27 cellular contexts compared by ENCODE assay signal in the genomic region with DNA sequence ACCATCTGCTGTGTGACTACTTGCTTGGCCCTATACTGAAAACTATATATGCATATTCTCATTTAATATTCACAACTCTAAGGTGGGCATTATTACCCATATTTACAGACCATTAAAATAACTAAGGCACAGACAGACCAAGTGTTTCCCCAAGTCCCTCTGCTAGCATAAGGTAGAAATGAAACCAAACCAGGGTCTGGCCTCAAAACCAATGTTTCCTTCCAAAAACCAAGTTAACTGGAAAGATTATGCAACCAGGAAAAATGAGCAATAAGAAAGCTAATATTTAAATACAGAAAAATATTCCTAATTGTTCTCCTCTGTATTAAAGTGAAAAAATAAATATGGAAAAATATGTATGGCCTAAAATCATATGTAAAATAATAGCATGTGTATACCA. TPM values are rescaled to one million over a fixed set of nuclear protein-coding genes. Genes with fewer than 3 reads are reported as not detected.
DNase-seq lines count a peak whose midpoint lies in the region; ATAC-seq and TF ChIP-seq lines count a peak whose summit lies in the region.
"Had no signal": no experiment of that assay in that cellular context is flagged by ENCODE, and none has a peak within 500 bp of the region (broad histone marks: within the 10 kb centered on the region; RNA-seq: fewer than 3 reads in every experiment).

No MANE protein-coding gene starts in this region.

- H3K4me3 ChIP-seq in neutrophil (ENCODE audit: low read depth in 1 of 2, low read length in 1 of 2) (peak overlapping the region; percentile 14 to 38), WERI-Rb-1 (ENCODE audit: low read depth, low read length) (no peak overlapping the region), stomach (no peak overlapping the region)
- H3K4me3 ChIP-seq: A549, lung, ovary, right lobe of liver, uterus had no signal

- intact Hi-C loops in stomach (cut with DNase I; ENCODE audit: low total_unique reads): no loop called here

- no peaks in the 10 kb centered on the region for H3K27me3 Mint-ChIP-seq in activated CD8-positive, alpha-beta memory T cell treated with anti-CD3 and anti-CD28 coated beads, Interleukin-2, amount 10 ng/mL, durations not matched to agents 7 days and 5 days
- no peaks in the 10 kb centered on the region for H3K27me3 Mint-ChIP-seq in T-cell
- H3K27me3 Mint-ChIP-seq in endothelial cell (ENCODE audit: unreplicated experiment): no peaks in the 10 kb centered on the region
- H3K27me3 Mint-ChIP-seq: dendritic cell treated with granulocyte-macrophage colony-stimulating factor and Interleukin-4, amounts not matched to agents 40 ng/mL and 50 ng/mL, for 4 days had no signal

- H3K27ac ChIP-seq in neutrophil: peak overlapping the region; percentile 100
- H3K27ac ChIP-seq in WERI-Rb-1: no peak overlapping the region
- peak overlapping the region in 1 of 5 donors; percentile 35 for H3K27ac ChIP-seq in stomach
- H3K27ac ChIP-seq: A549, brain microvascular endothelial cell, ovary, right lobe of liver, uterus had no signal

- peaks cover 100% of the 10 kb centered on the region in 2 experiments for H3K4me1 ChIP-seq in neutrophil (ENCODE audit: control insufficient read depth in 1 of 2, insufficient read depth in 1 of 2, low read depth in 1 of 2, low read length in 1 of 2)
- peaks cover 0 to 54% (median 10%) of the 10 kb centered on the region in 4 donors for H3K4me1 ChIP-seq in stomach
- H3K4me1 ChIP-seq: uterus had no signal

- H3K36me3 ChIP-seq in neutrophil (peaks cover 75% of the 10 kb centered on the region), WERI-Rb-1 (peaks cover 59% of the 10 kb centered on the region), stomach (peaks cover 8 to 42% (median 35%) of the 10 kb centered on the region in 4 donors)
- H3K36me3 ChIP-seq: ovary, uterus had no signal

- no peak for TF ChIP-seq POLR2A in stomach (IDR thresholded peaks at IDR 0.05)

- H3K9me3 ChIP-seq in neutrophil: no peaks in the 10 kb centered on the region
- no peaks in the 10 kb centered on the region for H3K9me3 ChIP-seq in WERI-Rb-1 (ENCODE audit: severe bottlenecking)
- H3K9me3 ChIP-seq in stomach: no peaks in the 10 kb centered on the region
- H3K9me3 ChIP-seq: A549, ovary, right lobe of liver, uterus had no signal

- peak overlapping the region; percentile 6 for H3K27ac Mint-ChIP-seq in activated CD8-positive, alpha-beta memory T cell treated with anti-CD3 and anti-CD28 coated beads, Interleukin-2, amount 10 ng/mL, durations not matched to agents 7 days and 5 days
- H3K27ac Mint-ChIP-seq in T-cell (peak overlapping the region; percentile 87 to 88), endothelial cell (ENCODE audit: unreplicated experiment) (no peak overlapping the region)
- H3K27ac Mint-ChIP-seq: dendritic cell treated with granulocyte-macrophage colony-stimulating factor and Interleukin-4, amounts not matched to agents 40 ng/mL and 50 ng/mL, for 4 days had no signal

- H3K36me3 Mint-ChIP-seq in activated CD8-positive, alpha-beta memory T cell treated with anti-CD3 and anti-CD28 coated beads, Interleukin-2, amount 10 ng/mL, durations not matched to agents 7 days and 5 days: peaks cover 45% of the 10 kb centered on the region
- H3K36me3 Mint-ChIP-seq in T-cell: peaks cover 53% of the 10 kb centered on the region
- H3K36me3 Mint-ChIP-seq in endothelial cell (ENCODE audit: low read depth, unreplicated experiment): peaks cover 5% of the 10 kb centered on the region

- TF ChIP-seq CTCF in neutrophil (IDR thresholded peaks at IDR 0.05) (no peak), endothelial cell (IDR thresholded peaks at IDR 0.05; ENCODE audit: unreplicated experiment) (no peak), WERI-Rb-1 (IDR thresholded peaks at IDR 0.05; ENCODE audit: low read depth, low read length) (no peak), stomach (IDR thresholded peaks at IDR 0.05) (no peak)

- H3K4me3 Mint-ChIP-seq in activated CD8-positive, alpha-beta memory T cell treated with anti-CD3 and anti-CD28 coated beads, Interleukin-2, amount 10 ng/mL, durations not matched to agents 7 days and 5 days: no peak overlapping the region
- H3K4me3 Mint-ChIP-seq in T-cell: no peak overlapping the region
- H3K4me3 Mint-ChIP-seq in endothelial cell (ENCODE audit: unreplicated experiment): no peak overlapping the region
- H3K4me3 Mint-ChIP-seq: dendritic cell treated with granulocyte-macrophage colony-stimulating factor and Interleukin-4, amounts not matched to agents 40 ng/mL and 50 ng/mL, for 4 days had no signal

- no peak for DNase-seq in activated CD8-positive, alpha-beta memory T cell treated with anti-CD3 and anti-CD28 coated beads, Interleukin-2, amount 10 ng/mL, durations not matched to agents 7 days and 5 days
- DNase-seq in activated CD8-positive, alpha-beta memory T cell treated with anti-CD3 and anti-CD28 coated beads, Interleukin-2, amount 50 U/mL, for 4 hours: no peak
- no peak for DNase-seq in T-cell
- DNase-seq in cerebellar cortex (ENCODE audit: low spot score): peak; percentile 26
- no peak for DNase-seq in endothelial cell (ENCODE audit: low spot score)
- DNase-seq in WERI-Rb-1: no peak
- DNase-seq in stomach: no peak
- DNase-seq: activated CD4-positive, alpha-beta T cell treated with anti-CD3 and anti-CD28 coated beads, Interleukin-2, amount 50 U/mL, for 48 hours; activated T-cell treated with anti-CD3 and anti-CD28 coated beads, Interleukin-2, amount 50 U/mL, for 48 hours; brain microvascular endothelial cell; C1 segment of cervical spinal cord; DMS153; foreskin melanocyte; GDM1; kidney; NCI-H2171 treated with DMSO at 0.1 percent for 48 hours; NCI-H526 treated with DMSO at 0.1 percent for 48 hours; ovary; right lobe of liver; Right ventricle myocardium superior; stimulated activated CD4-positive, alpha-beta T cell treated with anti-CD3 and anti-CD28 coated beads, Interleukin-15, amount 100 ng/mL, for 24 hours; SW 1271; uterus had no signal

- H3K27me3 ChIP-seq in neutrophil (no peaks in the 10 kb centered on the region), WERI-Rb-1 (ENCODE audit: insufficient read depth, low read depth, severe bottlenecking) (no peaks in the 10 kb centered on the region), stomach (no peaks in the 10 kb centered on the region)
- H3K27me3 ChIP-seq: brain microvascular endothelial cell, ovary, right lobe of liver, uterus had no signal

- H3K4me1 Mint-ChIP-seq in activated CD8-positive, alpha-beta memory T cell treated with anti-CD3 and anti-CD28 coated beads, Interleukin-2, amount 10 ng/mL, durations not matched to agents 7 days and 5 days: peaks cover 63% of the 10 kb centered on the region
- peaks cover 78 to 85% (median 81%) of the 10 kb centered on the region in 3 donors for H3K4me1 Mint-ChIP-seq in T-cell
- peaks cover 12% of the 10 kb centered on the region for H3K4me1 Mint-ChIP-seq in endothelial cell (ENCODE audit: unreplicated experiment)

- POLR2A ChIA-PET in T-cell (lab: Charles Lee): no interaction called here

- H3K9me3 Mint-ChIP-seq in activated CD8-positive, alpha-beta memory T cell treated with anti-CD3 and anti-CD28 coated beads, Interleukin-2, amount 10 ng/mL, durations not matched to agents 7 days and 5 days (ENCODE audit: low read depth): no peaks in the 10 kb centered on the region
- H3K9me3 Mint-ChIP-seq in T-cell (no peaks in the 10 kb centered on the region), endothelial cell (ENCODE audit: unreplicated experiment) (no peaks in the 10 kb centered on the region)
- H3K9me3 Mint-ChIP-seq: dendritic cell treated with granulocyte-macrophage colony-stimulating factor and Interleukin-4, amounts not matched to agents 40 ng/mL and 50 ng/mL, for 4 days had no signal

- CTCF ChIA-PET in activated CD8-positive, alpha-beta memory T cell treated with anti-CD3 and anti-CD28 coated beads, Interleukin-2, amount 10 ng/mL, durations not matched to agents 7 days and 5 days (lab: Charles Lee): interaction anchor here (1.2 kb wide), 2 partner anchors 8 to 25 kb away, joined by 3 to 4 read pairs; no protein-coding TSS in a partner anchor
- CTCF ChIA-PET in T-cell (lab: Charles Lee): interaction anchor here in 1 of 2 donors (0.7 to 1.1 kb wide), 2 partner anchors 17 to 56 kb away, joined by 4 to 5 read pairs; no protein-coding TSS in a partner anchor

- ATAC-seq in activated CD8-positive, alpha-beta memory T cell treated with anti-CD3 and anti-CD28 coated beads, Interleukin-2, amount 10 ng/mL, durations not matched to agents 7 days and 5 days: no peak
- ATAC-seq in T-cell (replicated peaks in 1 of 4): no peak
- ATAC-seq: A549 had no signal

- no peak for TF ChIP-seq EP300 in stomach (IDR thresholded peaks at IDR 0.05)

RNA-seq across cellular contexts. Expression of a gene that starts 50.1 kb away (rescaled TPM):
- total RNA-seq in activated CD8-positive, alpha-beta memory T cell treated with anti-CD3 and anti-CD28 coated beads, Interleukin-2, amount 10 ng/mL, durations not matched to agents 7 days and 5 days: 100 to 1,000 TPM; 204 to 267 TPM
- 100 to 1,000 TPM; 355 to 403 (median 391) TPM for total RNA-seq in T-cell
- 155 TPM for total RNA-seq in endothelial cell (ENCODE audit: unreplicated experiment)
- total RNA-seq in stomach: 100 to 1,000 TPM in 4 of 5 donors, 10 to 100 TPM in 1; 46.7 to 241 (median 112) TPM
- 10 to 100 TPM; 37.2 to 61.3 (median 39.0) TPM for polyA plus RNA-seq in stomach

Comparison
In these comparisons a context has a peak if more than half of its experiments do, and no peak if none do; other contexts are left out.
1. H3K4me3 ChIP-seq: peak in neutrophil (2 of 2); none in WERI-Rb-1 (single experiment) and stomach (0 of 4).